8 cellular contexts compared by ENCODE assay signal in the genomic region with DNA sequence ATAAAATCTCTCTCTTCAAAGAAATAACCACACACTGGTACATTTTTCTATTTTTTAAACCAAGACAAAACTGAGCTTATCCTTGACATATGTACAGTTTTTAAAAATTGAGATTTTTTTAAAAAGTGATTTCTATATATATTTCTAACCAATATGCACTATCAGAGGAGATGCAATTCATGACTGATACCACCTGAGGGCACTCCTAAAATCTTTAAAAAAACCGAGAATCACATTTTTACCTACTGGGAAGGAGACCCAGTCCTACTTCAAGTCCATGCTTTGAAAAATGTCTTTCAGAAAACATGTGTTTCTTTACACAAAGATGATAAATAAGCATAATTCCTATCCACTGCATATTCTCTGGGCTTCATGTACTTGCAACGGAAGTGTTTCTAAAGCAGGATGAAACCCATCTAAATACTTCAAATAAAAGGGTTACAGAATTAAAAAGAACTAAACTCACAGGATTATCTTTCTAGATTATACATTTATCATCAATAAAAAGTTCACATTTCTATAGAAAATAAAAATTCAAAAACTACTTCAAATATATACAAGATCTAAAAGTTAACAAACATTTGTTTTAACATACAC.
DNase-seq lines count a peak whose midpoint lies in the region; ATAC-seq and TF ChIP-seq lines count a peak whose summit lies in the region.

No MANE protein-coding gene starts in this region.

- no peak for ATAC-seq in GM19455 (IDR thresholded peaks at IDR 0.05; ENCODE audit: unreplicated experiment)
- no peak; the same call in 1 of the 2 replicates for ATAC-seq in WTC11

- TF ChIP-seq CTCF in HEK293 (tag by site-specific recombination; IDR thresholded peaks at IDR 0.05) (0 out of 2 replicates have a peak, but pooled peaks have one; percentile 33), suprapubic skin (IDR thresholded peaks at IDR 0.05) (peak; percentile 33 to 38), WTC11 (IDR thresholded peaks at IDR 0.05) (no peak)

- H3K36me3 ChIP-seq in HEK293 (ENCODE audit: control insufficient read depth in 2 of 2, insufficient read depth in 1 of 2, low read length in 2 of 2) (peaks cover 7 to 11% of the 10 kb centered on the region in 2 experiments), suprapubic skin (peaks cover 3% of the 10 kb centered on the region)

- H3K27me3 Mint-ChIP-seq in WTC11 (ENCODE audit: low read depth) = no peaks in the 10 kb centered on the region

- POLR2A ChIA-PET in HEK293 (lab: Yijun Ruan, JAX) (interaction anchor here (1.7 kb wide), 1 partner anchor 223 kb away, joined by 4 read pairs; the partner anchor contains the start of gene SRP9), WTC11 (lab: Charles Lee) (no interaction called here)

- H3K27me3 ChIP-seq in suprapubic skin = no peaks in the 10 kb centered on the region

- 45% methylated on average over 2 of the region's 2 CpGs for WGBS in suprapubic skin

- no peak for TF ChIP-seq POLR2A in suprapubic skin (IDR thresholded peaks at IDR 0.05)

- no peak overlapping the region for H3K4me3 Mint-ChIP-seq in WTC11

- DNase-seq in AG20443 (ENCODE audit: low spot score) (peak; percentile 34), SKM-1 (lab: John Stamatoyannopoulos, UW; ENCODE audit: unreplicated experiment) (peak; percentile 30), glomerular visceral epithelial cell (ENCODE audit: extremely low spot score) (peak; percentile 32), suprapubic skin (ENCODE audit: low spot score in 2 of 2) (no peak), T1000 (lab: John Stamatoyannopoulos, UW) (no peak), WTC11 (ENCODE audit: low spot score) (no peak)

- H3K36me3 Mint-ChIP-seq in WTC11 = peaks cover 55% of the 10 kb centered on the region

- peaks cover 5% of the 10 kb centered on the region; the same call in 1 of the 2 replicates for H3K4me1 Mint-ChIP-seq in WTC11

- H3K4me1 ChIP-seq in HEK293 (ENCODE audit: control insufficient read depth, insufficient read depth, low read length) (no peaks in the 10 kb centered on the region), suprapubic skin (no peaks in the 10 kb centered on the region)

- H3K9me3 Mint-ChIP-seq in WTC11 = peaks cover 27% of the 10 kb centered on the region

- no peak overlapping the region for H3K27ac Mint-ChIP-seq in WTC11

- H3K9me3 ChIP-seq in HEK293 (ENCODE audit: control insufficient read depth, insufficient read depth, low read depth, low read length) = no peaks in the 10 kb centered on the region
- H3K9me3 ChIP-seq in suprapubic skin = no peaks in the 10 kb centered on the region

- CTCF ChIA-PET in HEK293 (lab: Yijun Ruan, JAX) (interaction anchor here (0.6 to 4.6 kb wide), 28 partner anchors 9 to 328 kb away, joined by 3 to 35 read pairs (median 4); partner anchors contain the start of genes ENAH and SRP9), WTC11 (lab: Charles Lee) (interaction anchor here (1.0 kb wide), 1 partner anchor 101 kb away, joined by 5 read pairs; no protein-coding TSS in a partner anchor)

- no peak overlapping the region for H3K4me3 ChIP-seq in HEK293 (ENCODE audit: low read depth, low read length)
- no peak overlapping the region for H3K4me3 ChIP-seq in suprapubic skin

- TF ChIP-seq EP300 in suprapubic skin (IDR thresholded peaks at IDR 0.05) = no peak

- H3K27ac ChIP-seq in HEK293 (ENCODE audit: extremely low read depth, low read depth, low read length) = no peak overlapping the region
- no peak overlapping the region for H3K27ac ChIP-seq in suprapubic skin

TF ChIP-seq in HEK293, 187 proteins besides CTCF, POLR2A, EP300 and RAD21 (continues in another document):
- TF ChIP-seq ZNF645 (tag by site-specific recombination; IDR thresholded peaks at IDR 0.05) (no peak), ZNF777 (tag by site-specific recombination; IDR thresholded peaks at IDR 0.05; ENCODE audit: borderline replicate concordance) (no peak), ZNF426 (tag by site-specific recombination; IDR thresholded peaks at IDR 0.05) (no peak), ZBTB17 (tag by site-specific recombination; IDR thresholded peaks at IDR 0.05) (no peak), KLF10 (tag by site-specific recombination; IDR thresholded peaks at IDR 0.05) (0 out of 2 replicates have a peak, but pooled peaks have one; percentile 23), ZNF114 (tag by site-specific recombination; IDR thresholded peaks at IDR 0.05) (no peak)

TF ChIP-seq in WTC11, 78 proteins besides CTCF, POLR2A, EP300 and RAD21:
- TF ChIP-seq SOX15 (CRISPR knock-in tag; IDR thresholded peaks at IDR 0.05) (no peak), ZNF138 (CRISPR knock-in tag; conservative IDR thresholded peaks at IDR 0.05) (no peak)

Comparison
In these comparisons a context has a peak if more than half of its experiments do, and no peak if none do; other contexts are left out.
1. DNase-seq: peak in AG20443 (single experiment), SKM-1 (single experiment) and glomerular visceral epithelial cell (single experiment); none in suprapubic skin (0 of 2), T1000 (single experiment) and WTC11 (single experiment).